11 cellular contexts compared by ENCODE assay signal in genomic region chr10:132554991-132555647, GRCh38. TPM values are rescaled to one million over a fixed set of nuclear protein-coding genes. Genes with fewer than 3 reads are reported as not detected.
A peak's percentile ranks its signal among the peaks of the same experiment; 100 is the strongest.
DNase-seq lines count a peak whose midpoint lies in the region; ATAC-seq, FAIRE-seq and TF ChIP-seq lines count a peak whose summit lies in the region.
"Had no signal": no experiment of that assay in that cellular context is flagged by ENCODE, and none has a peak within 500 bp of the region (broad histone marks: within the 10 kb centered on the region; RNA-seq: fewer than 3 reads in every experiment).

No MANE protein-coding gene starts in this region.

- no peaks in the 10 kb centered on the region for H3K27me3 ChIP-seq in BLaER1

- no peak overlapping the region for H3K9ac ChIP-seq in BLaER1

- FAIRE-seq in GM12892 (lab: Jason Lieb, UNC) = no peak
- FAIRE-seq: colon had no signal

- peak overlapping the region; percentile 89 for H3K4me2 ChIP-seq in BLaER1

- no peaks in the 10 kb centered on the region for H3K27me3 Mint-ChIP-seq in activated CD8-positive, alpha-beta T cell treated with anti-CD3 and anti-CD28 coated beads, Interleukin-2, amount 10 ng/mL, durations not matched to agents 7 days and 5 days (ENCODE audit: low read depth)

- H3K27ac Mint-ChIP-seq in activated CD8-positive, alpha-beta T cell treated with anti-CD3 and anti-CD28 coated beads, Interleukin-2, amount 10 ng/mL, durations not matched to agents 7 days and 5 days = no peak overlapping the region

- ATAC-seq in HG03066 (IDR thresholded peaks at IDR 0.05; ENCODE audit: low read depth, unreplicated experiment) (peak; percentile 39), left colon (peak; percentile 30), GM18873 (IDR thresholded peaks at IDR 0.05; ENCODE audit: low FRiP score, unreplicated experiment) (no peak)
- ATAC-seq in activated CD8-positive, alpha-beta T cell treated with anti-CD3 and anti-CD28 coated beads, Interleukin-2, amount 10 ng/mL, durations not matched to agents 7 days and 5 days = peak; percentile 45

- H4K20me1 ChIP-seq in BLaER1 = peaks cover 55% of the 10 kb centered on the region

- peak; percentile 81 for DNase-seq in activated CD8-positive, alpha-beta T cell treated with anti-CD3 and anti-CD28 coated beads, Interleukin-2, amount 10 ng/mL, durations not matched to agents 7 days and 5 days
- DNase-seq in left colon (peak; percentile 62 to 66), GM12892 (ENCODE audit: insufficient read length) (no peak), HCEC 1CT (no peak), epidermal melanocyte (ENCODE audit: insufficient read length, low spot score) (no peak)
- DNase-seq: Caco-2 had no signal

- H3K4me1 Mint-ChIP-seq in activated CD8-positive, alpha-beta T cell treated with anti-CD3 and anti-CD28 coated beads, Interleukin-2, amount 10 ng/mL, durations not matched to agents 7 days and 5 days (ENCODE audit: low read depth) = peaks cover 32% of the 10 kb centered on the region

- POLR2A ChIA-PET in activated CD8-positive, alpha-beta T cell treated with anti-CD3 and anti-CD28 coated beads, Interleukin-2, amount 10 ng/mL, durations not matched to agents 7 days and 5 days (lab: Charles Lee) = no interaction called here

- peak overlapping the region; percentile 32; the same call in 1 of the 2 replicates for H3K4me3 ChIP-seq in BLaER1
- H3K4me3 ChIP-seq: thoracic aorta had no signal

- H3K9me3 Mint-ChIP-seq in activated CD8-positive, alpha-beta T cell treated with anti-CD3 and anti-CD28 coated beads, Interleukin-2, amount 10 ng/mL, durations not matched to agents 7 days and 5 days (ENCODE audit: insufficient read depth) = no peaks in the 10 kb centered on the region

- no peak for TF ChIP-seq POLR2A in GM12892 (IDR thresholded peaks at IDR 0.05; ENCODE audit: low read depth, low read length)

- no peak overlapping the region for H3K4me3 Mint-ChIP-seq in activated CD8-positive, alpha-beta T cell treated with anti-CD3 and anti-CD28 coated beads, Interleukin-2, amount 10 ng/mL, durations not matched to agents 7 days and 5 days

- no peaks in the 10 kb centered on the region; the same call in 1 of the 2 replicates for H3K36me3 ChIP-seq in BLaER1
- H3K36me3 ChIP-seq: thoracic aorta had no signal

- CTCF ChIA-PET in activated CD8-positive, alpha-beta T cell treated with anti-CD3 and anti-CD28 coated beads, Interleukin-2, amount 10 ng/mL, durations not matched to agents 7 days and 5 days (lab: Charles Lee) = no interaction called here

- no peaks in the 10 kb centered on the region for H3K9me3 ChIP-seq in BLaER1
- H3K9me3 ChIP-seq: Caco-2, thoracic aorta had no signal

- peak overlapping the region; percentile 7; the same call in 1 of the 2 replicates for H3K27ac ChIP-seq in BLaER1
- H3K27ac ChIP-seq: thoracic aorta had no signal

- H3K36me3 Mint-ChIP-seq in activated CD8-positive, alpha-beta T cell treated with anti-CD3 and anti-CD28 coated beads, Interleukin-2, amount 10 ng/mL, durations not matched to agents 7 days and 5 days (ENCODE audit: low read depth) = no peaks in the 10 kb centered on the region

- intact Hi-C loops in left colon (cut with DNase I, micrococcal nuclease) = no loop called here

- H3K4me1 ChIP-seq in BLaER1 = peaks cover 90% of the 10 kb centered on the region

RNA-seq across cellular contexts. Expression of gene INPP5A, which starts 17.5 kb away (rescaled TPM):
- total RNA-seq in activated CD8-positive, alpha-beta T cell treated with anti-CD3 and anti-CD28 coated beads, Interleukin-2, amount 10 ng/mL, durations not matched to agents 7 days and 5 days = 1 to 10 TPM; 9.9 TPM
- 10 to 100 TPM; 35.6 to 42.2 TPM for total RNA-seq in left colon
- 3.6 TPM for polyA plus RNA-seq in GM12892 (2012; ENCODE audit: missing spikeins)

Comparison
In these comparisons a context has a peak if more than half of its experiments do, and no peak if none do; other contexts are left out.
1. DNase-seq: peak in activated CD8-positive, alpha-beta T cell treated with anti-CD3 and anti-CD28 coated beads, Interleukin-2, amount 10 ng/mL, durations not matched to agents 7 days and 5 days (single experiment) and left colon (2 of 2); none in GM12892 (single experiment), HCEC 1CT (single experiment) and epidermal melanocyte (single experiment).